12 cellular contexts compared by ENCODE assay signal in the genomic region with DNA sequence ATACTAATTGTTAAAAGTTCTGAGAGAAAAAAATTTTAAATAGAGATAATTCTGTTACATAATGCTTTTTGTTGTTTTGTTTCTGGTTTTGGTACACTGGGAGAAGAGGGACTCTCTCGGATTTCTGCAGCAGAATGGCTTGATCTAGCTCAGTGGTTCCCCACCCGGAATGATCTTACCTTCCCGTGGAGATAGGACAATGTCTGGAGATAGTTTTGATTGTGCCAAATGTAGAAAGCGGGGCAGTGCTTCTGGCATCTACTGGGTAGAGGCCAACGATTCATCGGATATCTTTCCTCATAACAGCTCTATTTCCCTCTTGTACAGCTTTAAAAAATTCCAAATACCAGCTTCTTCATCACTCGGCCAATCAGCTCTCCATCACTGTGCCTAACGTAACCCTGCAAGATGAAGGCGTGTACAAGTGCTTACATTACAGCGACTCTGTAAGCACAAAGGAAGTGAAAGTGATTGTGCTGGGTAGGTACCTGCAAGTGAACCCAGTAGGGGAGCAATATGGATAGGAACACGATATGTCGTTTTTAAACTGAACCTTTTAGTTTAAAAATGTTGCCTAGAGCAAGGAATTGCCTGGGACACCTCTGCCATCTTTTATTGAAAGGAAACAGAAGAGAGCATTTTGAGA. TPM values are rescaled to one million over a fixed set of nuclear protein-coding genes. Genes with fewer than 3 reads are reported as not detected.
DNase-seq lines count a peak whose midpoint lies in the region; ATAC-seq and TF ChIP-seq lines count a peak whose summit lies in the region.
"Had no signal": no experiment of that assay in that cellular context is flagged by ENCODE, and none has a peak within 500 bp of the region (broad histone marks: within the 10 kb centered on the region; RNA-seq: fewer than 3 reads in every experiment).

No MANE protein-coding gene starts in this region.

- H3K27me3 ChIP-seq in mammary epithelial cell (ENCODE audit: insufficient read depth, low read length) (no peaks in the 10 kb centered on the region), breast epithelium (no peaks in the 10 kb centered on the region), thymus (ENCODE audit: control insufficient read depth, insufficient read depth) (no peaks in the 10 kb centered on the region), foreskin keratinocyte (no peaks in the 10 kb centered on the region)
- H3K27me3 ChIP-seq: SJCRH30 had no signal

- BruUV-seq in mammary epithelial cell (replicated peaks; lab: Mats Ljungman, UMichigan) = no TSS peak

- no peaks in the 10 kb centered on the region for H3K9me3 ChIP-seq in mammary epithelial cell (replicated peaks; ENCODE audit: insufficient read depth, low read length)
- no peaks in the 10 kb centered on the region for H3K9me3 ChIP-seq in breast epithelium
- H3K9me3 ChIP-seq in thymus (ENCODE audit: control insufficient read depth) = no peaks in the 10 kb centered on the region
- H3K9me3 ChIP-seq: pancreas, SJCRH30 had no signal

- no peaks in the 10 kb centered on the region for H3K79me2 ChIP-seq in mammary epithelial cell (ENCODE audit: insufficient read depth, low read length)

- dilution Hi-C loops in mammary epithelial cell (cut with HindIII; ENCODE audit: low sequenced_read_pairs) = no loop called here

- no peak for TF ChIP-seq POLR2A in breast epithelium (IDR thresholded peaks at IDR 0.05)

- H3K4me3 ChIP-seq in mammary epithelial cell (replicated peaks in 1 of 3; ENCODE audit: insufficient read depth in 1 of 3, low read depth in 2 of 3, low read length in 3 of 3) (no peak overlapping the region), breast epithelium (no peak overlapping the region), thymus (ENCODE audit: low read length) (no peak overlapping the region)
- H3K4me3 ChIP-seq: pancreas, SJCRH30 had no signal

- no peaks in the 10 kb centered on the region for H3K27me3 Mint-ChIP-seq in activated T-helper 2 cell treated with anti-CD3 and anti-CD28 coated beads, Interferon-gamma antibody, Interleukin-2, Interleukin-4, amounts not matched to agents 10 μg/mL and 5 μg/mL and 100 μg/mL, durations not matched to agents 14 hours and 24 hours and 36 hours (ENCODE audit: low read depth)

- in situ Hi-C loops in mammary epithelial cell (cut with MboI; ENCODE audit: low sequenced_read_pairs in 2 of 2) = loop anchor here (5.0 to 10.0 kb wide), 4 partner anchors 54 to 219 kb away; no protein-coding TSS in a partner anchor

- DNase-seq in mammary epithelial cell (no peak), breast epithelium (ENCODE audit: low spot score in 2 of 2) (no peak), retina (no peak), foreskin keratinocyte (no peak)
- DNase-seq in activated T-helper 2 cell treated with anti-CD3 and anti-CD28 coated beads, Interferon-gamma antibody, Interleukin-2, Interleukin-4, amounts not matched to agents 10 μg/mL and 5 μg/mL and 100 μg/mL, durations not matched to agents 14 hours and 24 hours and 36 hours (ENCODE audit: low spot score) = no peak
- DNase-seq: pancreas, SJCRH30 had no signal

- TF ChIP-seq CTCF in mammary epithelial cell (conservative IDR thresholded peaks at IDR 0.05 in 1 of 2, IDR thresholded peaks at IDR 0.05 in 1 of 2; ENCODE audit: extremely low read depth in 1 of 2, insufficient read depth in 1 of 2, low read depth in 1 of 2, low read length in 2 of 2) = no peak
- no peak for TF ChIP-seq CTCF in breast epithelium (IDR thresholded peaks at IDR 0.05)
- no peak for TF ChIP-seq CTCF in foreskin keratinocyte (conservative IDR thresholded peaks at IDR 0.05)

- intact Hi-C loops in mammary epithelial cell (cut with micrococcal nuclease) = no loop called here
- intact Hi-C loops in breast epithelium (cut with DNase I; ENCODE audit: low total_unique reads) = no loop called here
- intact Hi-C loops in activated T-helper 2 cell treated with anti-CD3 and anti-CD28 coated beads, Interferon-gamma antibody, Interleukin-2, Interleukin-4, amounts not matched to agents 10 μg/mL and 5 μg/mL and 100 μg/mL, durations not matched to agents 14 hours and 24 hours and 36 hours (cut with micrococcal nuclease) = no loop called here

- H3K9me3 Mint-ChIP-seq in activated T-helper 2 cell treated with anti-CD3 and anti-CD28 coated beads, Interferon-gamma antibody, Interleukin-2, Interleukin-4, amounts not matched to agents 10 μg/mL and 5 μg/mL and 100 μg/mL, durations not matched to agents 14 hours and 24 hours and 36 hours = no peaks in the 10 kb centered on the region

- H3K4me3 Mint-ChIP-seq in activated T-helper 2 cell treated with anti-CD3 and anti-CD28 coated beads, Interferon-gamma antibody, Interleukin-2, Interleukin-4, amounts not matched to agents 10 μg/mL and 5 μg/mL and 100 μg/mL, durations not matched to agents 14 hours and 24 hours and 36 hours (ENCODE audit: low read depth) = peak overlapping the region; percentile 15

- CTCF ChIA-PET in mammary epithelial cell (lab: Charles Lee; ENCODE audit: low non-redundant PET) = interaction anchor here (0.6 kb wide), 1 partner anchor 94 kb away, joined by 4 read pairs; no protein-coding TSS in a partner anchor

- WGBS in mammary epithelial cell (ENCODE audit: low coverage, missing lambda C conversion rate) = 74% methylated on average over 12 of the region's 12 CpGs
- 87% methylated on average over 12 of the region's 12 CpGs for WGBS in thymus

- no peak overlapping the region for H3K4me2 ChIP-seq in mammary epithelial cell (ENCODE audit: insufficient read depth, low read depth, low read length)
- H3K4me2 ChIP-seq: KMS-11 had no signal

- H3K9ac ChIP-seq in mammary epithelial cell (ENCODE audit: insufficient read depth, low read length) = no peak overlapping the region
- H3K9ac ChIP-seq: KMS-11 had no signal

- H3K27ac Mint-ChIP-seq in activated T-helper 2 cell treated with anti-CD3 and anti-CD28 coated beads, Interferon-gamma antibody, Interleukin-2, Interleukin-4, amounts not matched to agents 10 μg/mL and 5 μg/mL and 100 μg/mL, durations not matched to agents 14 hours and 24 hours and 36 hours = no peak overlapping the region

- H4K20me1 ChIP-seq in mammary epithelial cell (ENCODE audit: insufficient read depth, low read length) = no peaks in the 10 kb centered on the region

- H2AFZ ChIP-seq in mammary epithelial cell (ENCODE audit: low read depth, low read length) = peak overlapping the region; percentile 50

- ATAC-seq in HG03135 (IDR thresholded peaks at IDR 0.05; ENCODE audit: unreplicated experiment) (peak; percentile 61), GM19328 (IDR thresholded peaks at IDR 0.05; ENCODE audit: unreplicated experiment) (no peak), foreskin keratinocyte (no peak)
- ATAC-seq: pancreas had no signal

- peaks cover 50% of the 10 kb centered on the region for H3K4me1 Mint-ChIP-seq in activated T-helper 2 cell treated with anti-CD3 and anti-CD28 coated beads, Interferon-gamma antibody, Interleukin-2, Interleukin-4, amounts not matched to agents 10 μg/mL and 5 μg/mL and 100 μg/mL, durations not matched to agents 14 hours and 24 hours and 36 hours (ENCODE audit: low read depth)

- H3K27ac ChIP-seq in mammary epithelial cell (ENCODE audit: insufficient read depth, low read depth, low read length) (no peak overlapping the region), breast epithelium (no peak overlapping the region), thymus (ENCODE audit: low read depth) (peak overlapping the region; percentile 27), foreskin keratinocyte (no peak overlapping the region)
- H3K27ac ChIP-seq: C4-2B, KMS-11, pancreas had no signal

- no peaks in the 10 kb centered on the region for H3K36me3 ChIP-seq in mammary epithelial cell (ENCODE audit: insufficient read depth, low read length)
- no peaks in the 10 kb centered on the region for H3K36me3 ChIP-seq in breast epithelium
- no peaks in the 10 kb centered on the region for H3K36me3 ChIP-seq in thymus (ENCODE audit: control insufficient read depth, insufficient read depth)
- H3K36me3 ChIP-seq: pancreas, SJCRH30 had no signal

- H3K36me3 Mint-ChIP-seq in activated T-helper 2 cell treated with anti-CD3 and anti-CD28 coated beads, Interferon-gamma antibody, Interleukin-2, Interleukin-4, amounts not matched to agents 10 μg/mL and 5 μg/mL and 100 μg/mL, durations not matched to agents 14 hours and 24 hours and 36 hours (ENCODE audit: low read depth) = peaks cover 28% of the 10 kb centered on the region

- H3K4me1 ChIP-seq in mammary epithelial cell (ENCODE audit: insufficient read depth, low read length) = peaks cover 25% of the 10 kb centered on the region
- no peaks in the 10 kb centered on the region for H3K4me1 ChIP-seq in breast epithelium
- peaks cover 3% of the 10 kb centered on the region for H3K4me1 ChIP-seq in thymus (ENCODE audit: control insufficient read depth, insufficient read depth, low read length)
- peaks cover 6% of the 10 kb centered on the region for H3K4me1 ChIP-seq in foreskin keratinocyte
- H3K4me1 ChIP-seq: pancreas had no signal

RNA-seq across cellular contexts. Expression of a gene that starts 13.2 kb away (rescaled TPM):
- total RNA-seq in mammary epithelial cell = under 1 TPM in 1 of 2 donors, not detected in 1; 0.33 TPM
- polyA plus RNA-seq in mammary epithelial cell = 0.03 TPM
- not detected for polyA minus RNA-seq in mammary epithelial cell
- 1 to 10 TPM in 1 of 3 donors, under 1 TPM in 2; 0.33 to 1.5 (median 0.96) TPM for total RNA-seq in breast epithelium
- total RNA-seq in activated T-helper 2 cell treated with anti-CD3 and anti-CD28 coated beads, Interferon-gamma antibody, Interleukin-2, Interleukin-4, amounts not matched to agents 10 μg/mL and 5 μg/mL and 100 μg/mL, durations not matched to agents 14 hours and 24 hours and 36 hours = 10.5 and 11.0 TPM in 2 replicates
- 3.6 TPM for polyA plus RNA-seq in thymus
- not detected in 2 replicates for total RNA-seq in foreskin keratinocyte
- not detected in 2 replicates for polyA plus RNA-seq in foreskin keratinocyte
- total RNA-seq: SJCRH30 had no signal
- polyA plus RNA-seq: pancreas had no signal

RNA-seq across cellular contexts. Expression of a gene that starts 31.1 kb away (rescaled TPM):
- 1 to 10 TPM; 6.2 to 7.7 TPM for total RNA-seq in mammary epithelial cell
- polyA plus RNA-seq in mammary epithelial cell = 2.3 TPM
- polyA minus RNA-seq in mammary epithelial cell = 3.3 TPM
- 10 to 100 TPM; 11.7 to 13.1 (median 11.8) TPM for total RNA-seq in breast epithelium
- total RNA-seq in activated T-helper 2 cell treated with anti-CD3 and anti-CD28 coated beads, Interferon-gamma antibody, Interleukin-2, Interleukin-4, amounts not matched to agents 10 μg/mL and 5 μg/mL and 100 μg/mL, durations not matched to agents 14 hours and 24 hours and 36 hours = 0.91 and 1.3 TPM in 2 replicates
- polyA plus RNA-seq in thymus = 4.0 TPM
- 4.0 and 4.7 TPM in 2 replicates for total RNA-seq in foreskin keratinocyte
- 2.0 and 2.4 TPM in 2 replicates for polyA plus RNA-seq in foreskin keratinocyte
- total RNA-seq: SJCRH30 had no signal
